Comparison of ENCODE assay signal across 38 cellular contexts in genomic region chr11:69525516-69526452, GRCh38. TPM values are rescaled to one million over a fixed set of nuclear protein-coding genes. Genes with fewer than 3 reads are reported as not detected.
A peak's percentile ranks its signal among the peaks of the same experiment; 100 is the strongest.
DNase-seq lines count a peak whose midpoint lies in the region; ATAC-seq and TF ChIP-seq lines count a peak whose summit lies in the region.
"Had no signal": no experiment of that assay in that cellular context is flagged by ENCODE, and none has a peak within 500 bp of the region (broad histone marks: within the 10 kb centered on the region; RNA-seq: fewer than 3 reads in every experiment).

No MANE protein-coding gene starts in this region.

- H4K20me1 ChIP-seq in IMR-90 (ENCODE audit: insufficient read depth, low read length), result no peaks in the 10 kb centered on the region

- POLR2A ChIA-PET in IMR-90 (lab: Charles Lee; ENCODE audit: unreplicated experiment), result no interaction called here

- BruUV-seq in IMR-90 (replicated peaks; lab: Mats Ljungman, UMichigan), result no TSS peak

- H4K5ac ChIP-seq in IMR-90 (ENCODE audit: low read depth, low read length), result no peak overlapping the region

- 92% methylated on average over 11 of the region's 19 CpGs; no CpG with 5 or more reads in 1 of the 2 experiments for WGBS in IMR-90 (ENCODE audit: extremely low coverage in 2 of 2, insufficient read length in 1 of 2), 2 experiments
- WGBS in spleen, 5 donors, result 81 to 93% (median 88%) methylated on average over 16 to 19 of the region's 19 CpGs

- no peak overlapping the region for H3K27ac ChIP-seq in IMR-90 (ENCODE audit: insufficient read depth, low read length)
- no peak overlapping the region for H3K27ac ChIP-seq in spleen
- H3K27ac ChIP-seq: 22Rv1, ascending aorta, C4-2B, gastroesophageal sphincter, left ventricle myocardium inferior, ovary had no signal

- TF ChIP-seq POLR2A in IMR-90 (IDR thresholded peaks at IDR 0.05; ENCODE audit: low read depth, low read length) (no peak), spleen (IDR thresholded peaks at IDR 0.05) (no peak)

- TF ChIP-seq CTCF in IMR-90 (conservative IDR thresholded peaks at IDR 0.05; ENCODE audit: low read depth, low read length) (no peak), spleen (IDR thresholded peaks at IDR 0.05 in 8 of 11, conservative IDR thresholded peaks at IDR 0.05 in 3 of 11) (no peak)

- no peak for TF ChIP-seq RAD21 in IMR-90 (IDR thresholded peaks at IDR 0.05; ENCODE audit: low read length)

- ATAC-seq in IMR-90 (ENCODE audit: low read depth), result no peak
- ATAC-seq in left lobe of liver, result no peak
- ATAC-seq: activated T-helper 17 cell treated with anti-CD3 and anti-CD28 coated beads, Interleukin-2, amount 50 U/mL, for 72 hours; gastroesophageal sphincter; naive thymus-derived CD4-positive, alpha-beta T cell; PC-3; WTC11 had no signal

- H2BK15ac ChIP-seq in IMR-90 (ENCODE audit: low read depth, low read length), result no peak overlapping the region

- no peak overlapping the region for H3K23ac ChIP-seq in IMR-90 (ENCODE audit: low read depth, low read length)

- no peak overlapping the region for H2BK5ac ChIP-seq in IMR-90 (ENCODE audit: low read depth, low read length, poor library complexity, severe bottlenecking)

- H3K9ac ChIP-seq in IMR-90 (ENCODE audit: low read depth, low read length), result no peak overlapping the region
- H3K9ac ChIP-seq: GM23248 had no signal

- peak; percentile 5 for DNase-seq in activated CD4-positive, CD25-positive, alpha-beta regulatory T cell treated with anti-CD3 and anti-CD28 coated beads, Interleukin-2, amount 50 U/mL, for 72 hours
- DNase-seq in activated CD4-positive, CD25-positive, alpha-beta regulatory T cell (lab: John Stamatoyannopoulos, UW), result no peak
- DNase-seq in IMR-90 (no peak), left lobe of liver (ENCODE audit: low spot score) (peak; percentile 18), spleen (peak; percentile 70), NCI-H748 treated with DMSO at 0.1 percent for 48 hours (lab: John Stamatoyannopoulos, UW) (no peak), NCI-H1092 treated with DMSO at 0.1 percent for 48 hours (lab: John Stamatoyannopoulos, UW) (no peak)
- DNase-seq in activated CD4-positive, alpha-beta T cell treated with anti-CD3 and anti-CD28 coated beads, Interleukin-2, amount 50 U/mL, for 1 hour, result no peak
- DNase-seq: activated CD4-positive, alpha-beta T cell treated with anti-CD3 and anti-CD28 coated beads, Interleukin-2, amount 50 U/mL, for 4 hours; activated naive CD8-positive, alpha-beta T cell treated with anti-CD3 and anti-CD28 coated beads for 36 hours; central memory CD4-positive, alpha-beta T cell; dermis blood vessel endothelial cell; DMS79 treated with DMSO at 0.1 percent for 48 hours; GF-D8; GM23248; hypothalamus; immature natural killer cell; left ventricle myocardium inferior; midbrain; naive thymus-derived CD4-positive, alpha-beta T cell; NCI-H1092; NCI-H187 treated with DMSO at 0.1 percent for 48 hours; NCI-H524; PC-3; retina; SHP77; stimulated activated CD4-positive, alpha-beta T cell treated with anti-CD3 and anti-CD28 coated beads, Interleukin-2, amount 100 ng/mL, for 48 hours; substantia nigra had no signal

- no peak overlapping the region for H2AFZ ChIP-seq in IMR-90 (replicated peaks; ENCODE audit: low read length, poor library complexity)
- H2AFZ ChIP-seq: GM23248 had no signal

- CTCF ChIA-PET in IMR-90 (lab: Yijun Ruan, JAX), result interaction anchor here (0.5 kb wide), 1 partner anchor 377 kb away, joined by 3 read pairs; no protein-coding TSS in a partner anchor

- dilution Hi-C loops in IMR-90 (cut with HindIII; ENCODE audit: low sequenced_read_pairs, unreplicated experiment), result no loop called here

- no peak overlapping the region for H2AK9ac ChIP-seq in IMR-90 (replicated peaks; ENCODE audit: low read depth, low read length, poor library complexity)

- no peaks in the 10 kb centered on the region for H3K9me1 ChIP-seq in IMR-90 (ENCODE audit: insufficient read depth, low read length)

- no peak overlapping the region; the same call in 1 of the 2 replicates for H2BK120ac ChIP-seq in IMR-90 (ENCODE audit: low read depth, low read length)

- H3K4me3 ChIP-seq in IMR-90 (ENCODE audit: insufficient read depth, low read depth, low read length), result no peak overlapping the region
- H3K4me3 ChIP-seq in spleen, result no peak overlapping the region
- H3K4me3 ChIP-seq: ascending aorta, gastroesophageal sphincter, left ventricle myocardium inferior, ovary had no signal

- peak overlapping the region; percentile 26; the same call in 1 of the 2 replicates for H3K4ac ChIP-seq in IMR-90 (ENCODE audit: low read depth, low read length)

- H3K4me2 ChIP-seq in IMR-90 (ENCODE audit: low read depth, low read length), result no peak overlapping the region

- H3K79me1 ChIP-seq in IMR-90 (ENCODE audit: low read depth in 1 of 2, low read length in 2 of 2), result no peaks in the 10 kb centered on the region

- H2BK20ac ChIP-seq in IMR-90 (ENCODE audit: low read depth, low read length), result peak overlapping the region; percentile 18; the same call in 1 of the 2 replicates

- H3K56ac ChIP-seq in IMR-90 (ENCODE audit: extremely low read depth, insufficient read depth, low read length), result no peak overlapping the region

- no peak overlapping the region for H4K91ac ChIP-seq in IMR-90 (ENCODE audit: insufficient read depth, low read depth, low read length)

- H3K18ac ChIP-seq in IMR-90 (ENCODE audit: low read depth, low read length), result no peak overlapping the region

- H3K36me3 ChIP-seq in IMR-90 (ENCODE audit: control insufficient read depth, insufficient read depth, low read length) (no peaks in the 10 kb centered on the region), spleen (no peaks in the 10 kb centered on the region)
- H3K36me3 ChIP-seq: ascending aorta, gastroesophageal sphincter, left ventricle myocardium inferior, ovary had no signal

- in situ Hi-C loops in IMR-90 (cut with MboI; ENCODE audit: low sequenced_read_pairs), result no loop called here

- H3K4me1 ChIP-seq in IMR-90 (ENCODE audit: control insufficient read depth, insufficient read depth, low read length), result peaks cover 8% of the 10 kb centered on the region
- H3K4me1 ChIP-seq in spleen, result peaks cover 0 to 16% (median 8%) of the 10 kb centered on the region in 6 donors
- H3K4me1 ChIP-seq: ascending aorta, gastroesophageal sphincter, left ventricle myocardium inferior had no signal

- H3K27me3 ChIP-seq in IMR-90 (ENCODE audit: control insufficient read depth, insufficient read depth, low read length), result peaks cover 5% of the 10 kb centered on the region; the same call in 1 of the 2 replicates
- H3K27me3 ChIP-seq in spleen (replicated peaks in 1 of 7), result peaks cover 0 to 5% (median 0%) of the 10 kb centered on the region in 7 donors
- H3K27me3 ChIP-seq: ascending aorta, ovary had no signal

- H3K9me3 ChIP-seq in IMR-90 (ENCODE audit: control insufficient read depth, insufficient read depth, low read length) (no peaks in the 10 kb centered on the region), spleen (no peaks in the 10 kb centered on the region)
- H3K9me3 ChIP-seq: ascending aorta, gastroesophageal sphincter, left ventricle myocardium inferior, ovary had no signal

- H2AK5ac ChIP-seq in IMR-90 (ENCODE audit: low read depth, low read length), result peak overlapping the region; percentile 23; the same call in 1 of the 2 replicates

- H4K8ac ChIP-seq in IMR-90 (ENCODE audit: low read depth in 2 of 2, low read length in 2 of 2), result no peak overlapping the region

- H3K14ac ChIP-seq in IMR-90 (replicated peaks; ENCODE audit: low read depth, low read length), result no peak overlapping the region

- intact Hi-C loops in IMR-90 (cut with micrococcal nuclease), result no loop called here
- intact Hi-C loops in spleen (cut with DNase I; ENCODE audit: low total_unique reads), result no loop called here

TF ChIP-seq in IMR-90, 13 proteins besides CTCF, POLR2A, EP300 and RAD21:
- no peak for TF ChIP-seq MAZ (IDR thresholded peaks at IDR 0.05; ENCODE audit: borderline replicate concordance, low read depth, low read length)
TF ChIP-seq in IMR-90: peak in this region for 0.

RNA-seq across cellular contexts. Expression of gene LINC01488, which starts 44.3 kb away (rescaled TPM):
- total RNA-seq in IMR-90 (2012; rRNA removed), result not detected in 2 replicates
- polyA plus RNA-seq in IMR-90 (2012; rRNA removed), result not detected in 2 replicates
- polyA plus RNA-seq in IMR-90 (2012; cell fraction: cytosol; rRNA removed), result not detected in 2 replicates
- polyA plus RNA-seq in IMR-90 (2012; cell fraction: nucleus; rRNA removed; ENCODE audit: low replicate concordance), result not detected in 2 replicates
- total RNA-seq in left lobe of liver, result 27.5 TPM
- total RNA-seq in spleen, result not detected
- not detected for polyA plus RNA-seq in spleen
- total RNA-seq: activated naive CD8-positive, alpha-beta T cell treated with anti-CD3 and anti-CD28 coated beads for 36 hours; activated T-helper 17 cell treated with anti-CD3 and anti-CD28 coated beads, Interleukin-2, amount 50 U/mL, for 72 hours; ascending aorta; dermis blood vessel endothelial cell; fibroblast of lung; gastroesophageal sphincter; GM23248; naive thymus-derived CD4-positive, alpha-beta T cell; ovary; PC-3; ureter; WTC11 had no signal
- polyA plus RNA-seq: fibroblast of lung; GM23248; IgD-negative memory B cell; immature natural killer cell; naive thymus-derived CD4-positive, alpha-beta T cell; ovary had no signal

Comparison
In these comparisons a context has a peak if more than half of its experiments do, and no peak if none do; other contexts are left out.
1. DNase-seq: peak in activated CD4-positive, CD25-positive, alpha-beta regulatory T cell treated with anti-CD3 and anti-CD28 coated beads, Interleukin-2, amount 50 U/mL, for 72 hours (single experiment), left lobe of liver (single experiment) and spleen (single experiment); none in activated CD4-positive, CD25-positive, alpha-beta regulatory T cell (0 of 4), IMR-90 (single experiment), activated CD4-positive, alpha-beta T cell treated with anti-CD3 and anti-CD28 coated beads, Interleukin-2, amount 50 U/mL, for 1 hour (single experiment), NCI-H748 treated with DMSO at 0.1 percent for 48 hours (single experiment) and NCI-H1092 treated with DMSO at 0.1 percent for 48 hours (single experiment).
2. RNA of gene LINC01488, which starts 44.3 kb away (total RNA-seq): 27.5 TPM in left lobe of liver (single experiment); not detected in IMR-90 and not detected in spleen; every median in the first group is over 10 times any median in the second.